15 cellular contexts compared by ENCODE assay signal in genomic region chr1:211644653-211645052, GRCh38. TPM values are rescaled to one million over a fixed set of nuclear protein-coding genes. Genes with fewer than 3 reads are reported as not detected.
"Had no signal": no experiment of that assay in that cellular context is flagged by ENCODE, and none has a peak within 500 bp of the region (broad histone marks: within the 10 kb centered on the region; RNA-seq: fewer than 3 reads in every experiment).

No MANE protein-coding gene starts in this region.

- H3K27me3 ChIP-seq: dorsolateral prefrontal cortex, esophagus muscularis mucosa, gastrocnemius medialis, heart right ventricle, stomach had no signal

- H3K36me3 ChIP-seq: esophagus muscularis mucosa, gastrocnemius medialis, heart right ventricle, left ventricle myocardium inferior, stomach had no signal

- H3K4me3 ChIP-seq: coronary artery, esophagus muscularis mucosa, gastrocnemius medialis, heart right ventricle, left ventricle myocardium inferior, lung, stomach had no signal

- H3K27ac ChIP-seq: gastrocnemius medialis had no signal

- H3K9me3 ChIP-seq: esophagus muscularis mucosa, gastrocnemius medialis, heart right ventricle, left ventricle myocardium inferior, stomach had no signal

- DNase-seq: effector CD8-positive, alpha-beta T cell; gastrocnemius medialis; heart right ventricle; islet precursor cell; left ventricle myocardium inferior; nephron progenitor cell; small intestine; stimulated activated CD4-positive, alpha-beta T cell treated with anti-CD3 and anti-CD28 coated beads, Interleukin-12 subunit alpha, Interleukin-12 subunit beta, amount 100 ng/mL, for 4 hours; substantia nigra; trophoblast cell had no signal

RNA-seq across cellular contexts. Expression of gene NEK2, which starts 30.8 kb away (rescaled TPM):
- total RNA-seq: esophagus muscularis mucosa, gastrocnemius medialis had no signal
